In the genomic region with DNA sequence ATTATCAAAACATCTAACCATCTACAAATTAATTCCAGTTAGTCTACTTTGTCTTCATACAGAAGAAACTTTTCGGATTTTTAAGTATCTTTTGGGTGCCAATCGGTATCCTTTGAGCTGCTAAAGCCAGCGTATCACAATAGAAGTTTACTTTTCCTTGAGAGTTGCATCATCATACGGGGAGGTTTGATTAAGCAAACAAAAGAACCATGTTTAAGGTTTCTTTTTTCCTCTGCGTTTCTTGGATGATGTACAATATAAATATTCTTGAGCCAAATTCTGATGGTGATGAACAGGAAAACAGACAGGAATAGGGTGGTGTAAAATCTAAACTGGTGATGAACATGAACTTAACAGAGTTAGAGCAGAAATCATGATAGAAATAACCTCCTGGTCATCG, we compare ENCODE assay signal across 2 cellular contexts.
TF ChIP-seq lines count a peak whose summit lies in the region.

No MANE protein-coding gene starts in this region.

TF ChIP-seq in IMR-90, 13 proteins besides CTCF, POLR2A, EP300 and RAD21:
- TF ChIP-seq CEBPB (IDR thresholded peaks at IDR 0.05; ENCODE audit: low read depth, low read length) (peak; percentile 97), NFE2L2 (IDR thresholded peaks at IDR 0.05; ENCODE audit: low read depth, low read length) (no peak), MAFK (IDR thresholded peaks at IDR 0.05; ENCODE audit: low read depth, low read length) (no peak), RCOR1 (IDR thresholded peaks at IDR 0.05; ENCODE audit: insufficient replicate concordance, low read length) (no peak), SMC3 (IDR thresholded peaks at IDR 0.05; ENCODE audit: low read depth, low read length) (no peak)
- TF ChIP-seq, protein P1, sequence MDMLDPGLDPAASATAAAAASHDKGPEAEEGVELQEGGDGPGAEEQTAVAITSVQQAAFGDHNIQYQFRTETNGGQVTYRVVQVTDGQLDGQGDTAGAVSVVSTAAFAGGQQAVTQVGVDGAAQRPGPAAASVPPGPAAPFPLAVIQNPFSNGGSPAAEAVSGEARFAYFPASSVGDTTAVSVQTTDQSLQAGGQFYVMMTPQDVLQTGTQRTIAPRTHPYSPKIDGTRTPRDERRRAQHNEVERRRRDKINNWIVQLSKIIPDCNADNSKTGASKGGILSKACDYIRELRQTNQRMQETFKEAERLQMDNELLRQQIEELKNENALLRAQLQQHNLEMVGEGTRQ (IDR thresholded peaks at IDR 0.05; ENCODE audit: low read depth, low read length) = no peak

TF ChIP-seq in K562, 482 proteins besides CTCF, POLR2A, EP300 and RAD21:
- TF ChIP-seq FOXJ3 (CRISPR knock-in tag; IDR thresholded peaks at IDR 0.05) (no peak), RBM34 (IDR thresholded peaks at IDR 0.05; ENCODE audit: borderline replicate concordance, insufficient read depth, low read length) (no peak), ZNF217 (CRISPR knock-in tag; IDR thresholded peaks at IDR 0.05) (no peak), ADNP (tag; IDR thresholded peaks at IDR 0.05) (no peak), MCM7 (IDR thresholded peaks at IDR 0.05) (no peak), HNRNPH1 (optimal IDR thresholded peaks at IDR 0.05; ENCODE audit: low read depth, low read length) (no peak), CBFA2T3 (IDR thresholded peaks at IDR 0.05) (no peak), NR2C1 (IDR thresholded peaks at IDR 0.05) (no peak), NR2C1 (tag; IDR thresholded peaks at IDR 0.05) (no peak), NCOA1 (IDR thresholded peaks at IDR 0.05; ENCODE audit: low read depth) (no peak), CEBPG (CRISPR knock-in tag; IDR thresholded peaks at IDR 0.05) (no peak), CEBPG (tag; conservative IDR thresholded peaks at IDR 0.05 in 1 of 2, IDR thresholded peaks at IDR 0.05 in 1 of 2) (peak in 1 of 2 experiments; percentile 37; a peak in 1 of 4 replicates), BCL6 (CRISPR knock-in tag; IDR thresholded peaks at IDR 0.05) (no peak), ZFP30 (CRISPR knock-in tag; IDR thresholded peaks at IDR 0.05; ENCODE audit: borderline replicate concordance) (no peak)
- TF ChIP-seq, protein P2, sequence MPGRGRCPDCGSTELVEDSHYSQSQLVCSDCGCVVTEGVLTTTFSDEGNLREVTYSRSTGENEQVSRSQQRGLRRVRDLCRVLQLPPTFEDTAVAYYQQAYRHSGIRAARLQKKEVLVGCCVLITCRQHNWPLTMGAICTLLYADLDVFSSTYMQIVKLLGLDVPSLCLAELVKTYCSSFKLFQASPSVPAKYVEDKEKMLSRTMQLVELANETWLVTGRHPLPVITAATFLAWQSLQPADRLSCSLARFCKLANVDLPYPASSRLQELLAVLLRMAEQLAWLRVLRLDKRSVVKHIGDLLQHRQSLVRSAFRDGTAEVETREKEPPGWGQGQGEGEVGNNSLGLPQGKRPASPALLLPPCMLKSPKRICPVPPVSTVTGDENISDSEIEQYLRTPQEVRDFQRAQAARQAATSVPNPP (IDR thresholded peaks at IDR 0.05; ENCODE audit: borderline replicate concordance, insufficient read depth, insufficient read length) = no peak
- TF ChIP-seq, protein P3, sequence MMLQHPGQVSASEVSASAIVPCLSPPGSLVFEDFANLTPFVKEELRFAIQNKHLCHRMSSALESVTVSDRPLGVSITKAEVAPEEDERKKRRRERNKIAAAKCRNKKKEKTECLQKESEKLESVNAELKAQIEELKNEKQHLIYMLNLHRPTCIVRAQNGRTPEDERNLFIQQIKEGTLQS (IDR thresholded peaks at IDR 0.05) = peak; percentile 65
- TF ChIP-seq, protein P3 (CRISPR knock-in tag; conservative IDR thresholded peaks at IDR 0.05) = no peak
